Comparison of ENCODE assay signal across 8 cellular contexts in the genomic region with DNA sequence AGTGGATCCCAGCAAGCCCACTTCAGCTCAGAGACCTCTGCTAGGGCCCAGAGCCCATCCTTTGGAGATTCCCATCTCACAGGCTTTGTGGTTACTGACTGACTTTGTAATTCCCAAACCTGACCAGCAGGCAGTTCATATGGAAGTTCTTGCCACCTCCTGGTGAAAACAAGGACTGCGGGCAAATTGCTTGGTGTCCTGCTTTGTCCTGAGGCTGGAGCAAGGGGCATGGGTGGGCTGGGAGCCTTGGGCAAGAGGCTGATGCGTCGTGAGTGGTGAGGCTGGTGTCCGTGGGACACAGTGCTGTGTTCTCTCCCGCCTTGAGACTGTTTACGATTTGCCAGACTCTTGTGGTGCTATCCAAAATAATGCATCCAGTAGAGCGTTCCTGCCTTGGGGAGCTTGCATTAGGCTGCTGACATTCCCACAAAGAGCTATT.
DNase-seq lines count a peak whose midpoint lies in the region.

No MANE protein-coding gene starts in this region.

- H3K36me3 Mint-ChIP-seq in activated T-helper 1 cell treated with anti-CD3 and anti-CD28 coated beads, Interleukin-12 subunit alpha, Interleukin-12 subunit beta, Interleukin-2, Interleukin-4 antibody, amounts not matched to agents 30 ng/mL and 10 ng/mL and 1 ng/mL, durations not matched to agents 14 hours and 24 hours and 36 hours (ENCODE audit: low read depth) = no peaks in the 10 kb centered on the region

- no peak overlapping the region for H3K4me3 ChIP-seq in ACC112 (ENCODE audit: low read depth, low read length)

- H2AFZ ChIP-seq in ACC112 (ENCODE audit: low read length, unreplicated experiment) = no peak overlapping the region

- no peaks in the 10 kb centered on the region for H3K79me2 ChIP-seq in ACC112 (ENCODE audit: control insufficient read depth, insufficient read depth, low read length, unreplicated experiment)

- no peaks in the 10 kb centered on the region for H3K27me3 Mint-ChIP-seq in activated T-helper 1 cell treated with anti-CD3 and anti-CD28 coated beads, Interleukin-12 subunit alpha, Interleukin-12 subunit beta, Interleukin-2, Interleukin-4 antibody, amounts not matched to agents 30 ng/mL and 10 ng/mL and 1 ng/mL, durations not matched to agents 14 hours and 24 hours and 36 hours (ENCODE audit: insufficient read depth)

- no peaks in the 10 kb centered on the region for H3K36me3 ChIP-seq in ACC112 (ENCODE audit: insufficient read depth, low read length)

- peak overlapping the region; percentile 99 for H3K27ac ChIP-seq in ACC112 (ENCODE audit: low read depth, low read length)

- no peak overlapping the region for H3K4me3 Mint-ChIP-seq in activated T-helper 1 cell treated with anti-CD3 and anti-CD28 coated beads, Interleukin-12 subunit alpha, Interleukin-12 subunit beta, Interleukin-2, Interleukin-4 antibody, amounts not matched to agents 30 ng/mL and 10 ng/mL and 1 ng/mL, durations not matched to agents 14 hours and 24 hours and 36 hours

- DNase-seq in H4 (ENCODE audit: low spot score) (peak; percentile 79), NCI-H526 treated with DMSO at 0.1 percent for 48 hours (lab: John Stamatoyannopoulos, UW) (peak; percentile 34), dedifferentiated amniotic fluid mesenchymal stem cell (ENCODE audit: extremely low spot score) (peak; percentile 83), medulla oblongata (ENCODE audit: extremely low spot score) (peak; percentile 41), NCI-H2029 (lab: John Stamatoyannopoulos, UW) (no peak), germinal center (ENCODE audit: low spot score) (no peak)
- DNase-seq in activated T-helper 1 cell treated with anti-CD3 and anti-CD28 coated beads, Interleukin-12 subunit alpha, Interleukin-12 subunit beta, Interleukin-2, Interleukin-4 antibody, amounts not matched to agents 30 ng/mL and 10 ng/mL and 1 ng/mL, durations not matched to agents 14 hours and 24 hours and 36 hours (ENCODE audit: low spot score) = no peak

- H3K4me1 Mint-ChIP-seq in activated T-helper 1 cell treated with anti-CD3 and anti-CD28 coated beads, Interleukin-12 subunit alpha, Interleukin-12 subunit beta, Interleukin-2, Interleukin-4 antibody, amounts not matched to agents 30 ng/mL and 10 ng/mL and 1 ng/mL, durations not matched to agents 14 hours and 24 hours and 36 hours (ENCODE audit: low read depth) = peaks cover 51% of the 10 kb centered on the region

- peaks cover 49% of the 10 kb centered on the region for H3K4me1 ChIP-seq in ACC112 (ENCODE audit: control insufficient read depth, insufficient read depth, low read length, unreplicated experiment)

- intact Hi-C loops in activated T-helper 1 cell treated with anti-CD3 and anti-CD28 coated beads, Interleukin-12 subunit alpha, Interleukin-12 subunit beta, Interleukin-2, Interleukin-4 antibody, amounts not matched to agents 30 ng/mL and 10 ng/mL and 1 ng/mL, durations not matched to agents 14 hours and 24 hours and 36 hours (cut with micrococcal nuclease) = no loop called here

- no peak overlapping the region for H3K27ac Mint-ChIP-seq in activated T-helper 1 cell treated with anti-CD3 and anti-CD28 coated beads, Interleukin-12 subunit alpha, Interleukin-12 subunit beta, Interleukin-2, Interleukin-4 antibody, amounts not matched to agents 30 ng/mL and 10 ng/mL and 1 ng/mL, durations not matched to agents 14 hours and 24 hours and 36 hours

- H3K9me3 Mint-ChIP-seq in activated T-helper 1 cell treated with anti-CD3 and anti-CD28 coated beads, Interleukin-12 subunit alpha, Interleukin-12 subunit beta, Interleukin-2, Interleukin-4 antibody, amounts not matched to agents 30 ng/mL and 10 ng/mL and 1 ng/mL, durations not matched to agents 14 hours and 24 hours and 36 hours = no peaks in the 10 kb centered on the region

- no peaks in the 10 kb centered on the region for H3K27me3 ChIP-seq in ACC112 (ENCODE audit: insufficient read depth, low read length)

Comparison
In these comparisons a context has a peak if more than half of its experiments do, and no peak if none do; other contexts are left out.
1. DNase-seq: peak in H4 (single experiment), NCI-H526 treated with DMSO at 0.1 percent for 48 hours (single experiment), dedifferentiated amniotic fluid mesenchymal stem cell (single experiment) and medulla oblongata (single experiment); none in activated T-helper 1 cell treated with anti-CD3 and anti-CD28 coated beads, Interleukin-12 subunit alpha, Interleukin-12 subunit beta, Interleukin-2, Interleukin-4 antibody, amounts not matched to agents 30 ng/mL and 10 ng/mL and 1 ng/mL, durations not matched to agents 14 hours and 24 hours and 36 hours (single experiment), NCI-H2029 (single experiment) and germinal center (single experiment).